In genomic region chr20:35133735-35134134, GRCh38 we compare ENCODE assay signal across 15 cellular contexts.
"Had no signal": no experiment of that assay in that cellular context is flagged by ENCODE, and none has a peak within 500 bp of the region (broad histone marks: within the 10 kb centered on the region; RNA-seq: fewer than 3 reads in every experiment).

No MANE protein-coding gene starts in this region.

- H3K4me3 ChIP-seq: psoas muscle, sigmoid colon, SJCRH30, testis, uterus had no signal

- H3K4me1 ChIP-seq: psoas muscle, sigmoid colon, SJCRH30 had no signal

- DNase-seq: activated CD4-positive, CD25-positive, alpha-beta regulatory T cell treated with anti-CD3 and anti-CD28 coated beads, Interleukin-2, amount 50 U/mL, for 72 hours; effector memory CD4-positive, alpha-beta T cell; immature natural killer cell; left colon; mammary epithelial cell; sigmoid colon; SJCRH30; stimulated activated CD4-positive, alpha-beta T cell treated with anti-CD3 and anti-CD28 coated beads, Interleukin-12 subunit alpha, Interleukin-12 subunit beta, amount 100 ng/mL, for 4 hours; stimulated activated naive CD4-positive, alpha-beta T cell treated with Interleukin-2 at 50 U/mL for 16 hours had no signal

- H3K4me1 Mint-ChIP-seq: central memory CD8-positive, alpha-beta T cell had no signal

- H3K4me3 Mint-ChIP-seq: central memory CD8-positive, alpha-beta T cell; immature natural killer cell; natural killer cell treated with Interleukin-12 subunit alpha and Interleukin-12 subunit beta and Interleukin-15 and Interleukin-18, amount 100 ng/mL, for 72 hours had no signal

- H3K9me3 ChIP-seq: psoas muscle, sigmoid colon, SJCRH30, testis, uterus had no signal

- H3K36me3 ChIP-seq: uterus had no signal

- ATAC-seq: left colon; natural killer cell treated with Interleukin-12 subunit alpha and Interleukin-12 subunit beta and Interleukin-15 and Interleukin-18, amount 100 ng/mL, for 72 hours; psoas muscle had no signal

- H3K27me3 Mint-ChIP-seq: central memory CD8-positive, alpha-beta T cell; natural killer cell treated with Interleukin-12 subunit alpha and Interleukin-12 subunit beta and Interleukin-15 and Interleukin-18, amount 100 ng/mL, for 72 hours had no signal

- H3K27ac ChIP-seq: epithelial cell of prostate, psoas muscle, SJCRH30 had no signal

- H3K9me3 Mint-ChIP-seq: central memory CD8-positive, alpha-beta T cell; immature natural killer cell; natural killer cell treated with Interleukin-12 subunit alpha and Interleukin-12 subunit beta and Interleukin-15 and Interleukin-18, amount 100 ng/mL, for 72 hours had no signal

- H3K27me3 ChIP-seq: sigmoid colon, SJCRH30, testis, uterus had no signal
